ENCODE assay signal across 8 cellular contexts in the genomic region with DNA sequence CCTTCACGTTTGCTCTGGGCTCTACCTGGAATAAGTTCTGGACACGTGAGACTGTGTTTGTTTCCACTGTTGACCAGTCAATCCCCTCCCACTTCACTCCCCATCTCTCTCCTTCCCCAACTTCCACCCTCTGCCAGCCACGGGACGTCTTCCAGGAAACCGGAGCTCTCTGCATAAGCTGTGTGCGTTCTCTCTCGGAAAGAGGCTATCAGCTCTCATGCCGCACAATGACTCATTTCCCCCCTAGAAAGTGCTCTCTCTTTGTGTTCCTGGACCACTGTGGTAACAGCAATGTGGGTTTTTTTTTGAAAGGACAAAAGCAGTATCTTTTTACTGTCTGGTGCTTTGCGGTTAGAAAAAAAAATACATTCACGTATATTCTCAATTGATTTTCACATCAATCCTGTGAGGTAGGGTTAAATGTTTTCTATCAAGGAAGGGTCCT. TPM values are rescaled to one million over a fixed set of nuclear protein-coding genes. Genes with fewer than 3 reads are reported as not detected.
DNase-seq lines count a peak whose midpoint lies in the region; ATAC-seq and FAIRE-seq lines count a peak whose summit lies in the region.

No MANE protein-coding gene starts in this region.

- H3K4me3 Mint-ChIP-seq in stimulated activated effector memory CD8-positive, alpha-beta T cell treated with anti-CD3 and anti-CD28 coated beads, Interleukin-12 subunit alpha, Interleukin-12 subunit beta, amount 100 ng/mL, for 72 hours, result peak overlapping the region; percentile 41

- no peak for FAIRE-seq in RCC 7860 (lab: Jason Lieb, UNC)

- peaks cover 11% of the 10 kb centered on the region for H3K36me3 Mint-ChIP-seq in stimulated activated effector memory CD8-positive, alpha-beta T cell treated with anti-CD3 and anti-CD28 coated beads, Interleukin-12 subunit alpha, Interleukin-12 subunit beta, amount 100 ng/mL, for 72 hours

- H3K4me1 Mint-ChIP-seq in stimulated activated effector memory CD8-positive, alpha-beta T cell treated with anti-CD3 and anti-CD28 coated beads, Interleukin-12 subunit alpha, Interleukin-12 subunit beta, amount 100 ng/mL, for 72 hours, result peaks cover 28% of the 10 kb centered on the region

- H3K9me3 Mint-ChIP-seq in stimulated activated effector memory CD8-positive, alpha-beta T cell treated with anti-CD3 and anti-CD28 coated beads, Interleukin-12 subunit alpha, Interleukin-12 subunit beta, amount 100 ng/mL, for 72 hours, result no peaks in the 10 kb centered on the region

- peak overlapping the region; percentile 66 for H3K27ac Mint-ChIP-seq in stimulated activated effector memory CD8-positive, alpha-beta T cell treated with anti-CD3 and anti-CD28 coated beads, Interleukin-12 subunit alpha, Interleukin-12 subunit beta, amount 100 ng/mL, for 72 hours

- DNase-seq in A172 (ENCODE audit: low spot score) (peak; percentile 88), foreskin melanocyte (peak; percentile 88), RCC 7860 (ENCODE audit: low spot score) (no peak), head of caudate nucleus (no peak)
- DNase-seq in activated CD4-positive, alpha-beta T cell treated with anti-CD3 and anti-CD28 coated beads, Interleukin-2, amount 50 U/mL, for 4 hours, result peak; percentile 16 to 26
- DNase-seq in stimulated activated effector memory CD8-positive, alpha-beta T cell treated with anti-CD3 and anti-CD28 coated beads, Interleukin-12 subunit alpha, Interleukin-12 subunit beta, amount 100 ng/mL, for 72 hours (ENCODE audit: low spot score in 2 of 2), result peak; percentile 38 to 82

- ATAC-seq in GM19043 (IDR thresholded peaks at IDR 0.05; ENCODE audit: low read depth, unreplicated experiment), result peak; percentile 82
- ATAC-seq in HG03460 (IDR thresholded peaks at IDR 0.05; ENCODE audit: unreplicated experiment), result peak; percentile 87
- peak; percentile 95 for ATAC-seq in stimulated activated effector memory CD8-positive, alpha-beta T cell treated with anti-CD3 and anti-CD28 coated beads, Interleukin-12 subunit alpha, Interleukin-12 subunit beta, amount 100 ng/mL, for 72 hours

- intact Hi-C loops in head of caudate nucleus (cut with DNase I), result no loop called here

RNA-seq across cellular contexts. Expression of gene PROKR1, which starts 10.2 kb away (rescaled TPM):
- total RNA-seq in A172 (2014; rRNA removed; shearing (Covaris generic)), result not detected in 2 replicates

Comparison
In these comparisons a context has a peak if more than half of its experiments do, and no peak if none do; other contexts are left out.
1. DNase-seq: peak in A172 (single experiment), activated CD4-positive, alpha-beta T cell treated with anti-CD3 and anti-CD28 coated beads, Interleukin-2, amount 50 U/mL, for 4 hours (2 of 2), foreskin melanocyte (single experiment) and stimulated activated effector memory CD8-positive, alpha-beta T cell treated with anti-CD3 and anti-CD28 coated beads, Interleukin-12 subunit alpha, Interleukin-12 subunit beta, amount 100 ng/mL, for 72 hours (2 of 2); none in RCC 7860 (single experiment) and head of caudate nucleus (0 of 42).
2. Peak in every context shown above with its lines, with median percentiles within 50 percentile points of each other: ATAC-seq.